Comparison of ENCODE assay signal across 8 cellular contexts in genomic region chr11:69915501-69916250, GRCh38.
DNase-seq lines count a peak whose midpoint lies in the region; ATAC-seq, FAIRE-seq and TF ChIP-seq lines count a peak whose summit lies in the region.

No MANE protein-coding gene starts in this region.

- H2BK15ac ChIP-seq in IMR-90 (ENCODE audit: low read depth, low read length) = peak overlapping the region; percentile 93; the same call in 2 of the 3 replicates

- peak overlapping the region; percentile 82 for H3K14ac ChIP-seq in IMR-90 (replicated peaks; ENCODE audit: low read depth, low read length)

- H3K27me3 Mint-ChIP-seq in stimulated activated memory B cell treated with anti-CD40 and anti-IgM and Interleukin-4, amounts not matched to agents 10 μg/mL and 1 μg/mL and 100 μg/mL, for 72 hours = peaks cover 84% of the 10 kb centered on the region

- TF ChIP-seq CTCF in IMR-90 (conservative IDR thresholded peaks at IDR 0.05; ENCODE audit: low read depth, low read length) (peak; percentile 79), bronchial epithelial cell (IDR thresholded peaks at IDR 0.05; ENCODE audit: insufficient read depth, low read length, severe bottlenecking) (peak; percentile 87)

- dilution Hi-C loops in IMR-90 (cut with HindIII; ENCODE audit: low sequenced_read_pairs, unreplicated experiment) = loop anchor here (25.0 kb wide), 1 partner anchor 247 kb away; no protein-coding TSS in a partner anchor

- peak overlapping the region; percentile 92 for H3K23ac ChIP-seq in IMR-90 (ENCODE audit: low read depth, low read length)

- no TSS peak for BruUV-seq in IMR-90 (replicated peaks; lab: Mats Ljungman, UMichigan)

- peaks cover 12% of the 10 kb centered on the region for H3K9me3 Mint-ChIP-seq in stimulated activated memory B cell treated with anti-CD40 and anti-IgM and Interleukin-4, amounts not matched to agents 10 μg/mL and 1 μg/mL and 100 μg/mL, for 72 hours

- peak overlapping the region; percentile 74 for H3K4me2 ChIP-seq in IMR-90 (ENCODE audit: low read depth, low read length)

- peak overlapping the region; percentile 42; the same call in 1 of the 2 replicates for H3K9ac ChIP-seq in IMR-90 (ENCODE audit: low read depth, low read length)

- no peaks in the 10 kb centered on the region for H3K4me1 Mint-ChIP-seq in stimulated activated memory B cell treated with anti-CD40 and anti-IgM and Interleukin-4, amounts not matched to agents 10 μg/mL and 1 μg/mL and 100 μg/mL, for 72 hours

- peak; percentile 78 for ATAC-seq in IMR-90 (ENCODE audit: low read depth)
- peak; percentile 59 for ATAC-seq in SK-N-SH treated with all-trans-retinoic acid at 6 μM for 48 hours
- no peak for ATAC-seq in stimulated activated memory B cell treated with anti-CD40 and anti-IgM and Interleukin-4, amounts not matched to agents 10 μg/mL and 1 μg/mL and 100 μg/mL, for 72 hours

- CTCF ChIA-PET in IMR-90 (lab: Yijun Ruan, JAX) = interaction anchor here (1.1 to 1.8 kb wide), 2 partner anchors 15 to 276 kb away, joined by 4 to 5 read pairs; no protein-coding TSS in a partner anchor

- TF ChIP-seq POLR2A in IMR-90 (IDR thresholded peaks at IDR 0.05; ENCODE audit: low read depth, low read length) = no peak

- peak overlapping the region; percentile 91 for H2AK5ac ChIP-seq in IMR-90 (ENCODE audit: low read depth, low read length)

- H3K4me1 ChIP-seq in IMR-90 (ENCODE audit: control insufficient read depth, insufficient read depth, low read length) = peaks cover 7% of the 10 kb centered on the region

- H4K20me1 ChIP-seq in IMR-90 (ENCODE audit: insufficient read depth, low read length) = no peaks in the 10 kb centered on the region

- intact Hi-C loops in IMR-90 (cut with micrococcal nuclease) = loop anchor here (1.0 to 5.0 kb wide), 3 partner anchors 162 to 281 kb away; partner anchors contain the start of gene ANO1

- H3K36me3 Mint-ChIP-seq in stimulated activated memory B cell treated with anti-CD40 and anti-IgM and Interleukin-4, amounts not matched to agents 10 μg/mL and 1 μg/mL and 100 μg/mL, for 72 hours = peaks cover 12% of the 10 kb centered on the region

- H2AK9ac ChIP-seq in IMR-90 (replicated peaks; ENCODE audit: low read depth, low read length, poor library complexity) = peak overlapping the region; percentile 99

- H3K4me3 ChIP-seq in IMR-90 (ENCODE audit: insufficient read depth, low read depth, low read length) (no peak overlapping the region), bronchial epithelial cell (ENCODE audit: low read depth, low read length) (no peak overlapping the region)

- DNase-seq in DMS79 treated with DMSO at 0.1 percent for 48 hours (lab: John Stamatoyannopoulos, UW) (peak; percentile 41), IMR-90 (peak; percentile 76), bronchial epithelial cell (ENCODE audit: low read depth) (peak; percentile 22)
- peak; percentile 54 to 58 for DNase-seq in stimulated activated CD4-positive, alpha-beta T cell treated with anti-CD3 and anti-CD28 coated beads, Interleukin-2, amount 100 ng/mL, for 48 hours
- DNase-seq in NK-92 treated with Interleukin-12 subunit alpha and Interleukin-12 subunit beta, amount 100 ng/mL, for 24 hours (lab: John Stamatoyannopoulos, UW) = no peak

- peak; percentile 81 for TF ChIP-seq RAD21 in IMR-90 (IDR thresholded peaks at IDR 0.05; ENCODE audit: low read length)

- peak overlapping the region; percentile 36 for H3K56ac ChIP-seq in IMR-90 (ENCODE audit: extremely low read depth, insufficient read depth, low read length)

- H3K18ac ChIP-seq in IMR-90 (ENCODE audit: low read depth, low read length) = peak overlapping the region; percentile 77

- no peak overlapping the region for H3K4me3 Mint-ChIP-seq in stimulated activated memory B cell treated with anti-CD40 and anti-IgM and Interleukin-4, amounts not matched to agents 10 μg/mL and 1 μg/mL and 100 μg/mL, for 72 hours

- no peaks in the 10 kb centered on the region for H3K9me1 ChIP-seq in IMR-90 (ENCODE audit: insufficient read depth, low read length)

- peak overlapping the region; percentile 77 for H2BK5ac ChIP-seq in IMR-90 (ENCODE audit: low read depth, low read length, poor library complexity, severe bottlenecking)

- H3K4ac ChIP-seq in IMR-90 (ENCODE audit: low read depth, low read length) = peak overlapping the region; percentile 96

- no peak for FAIRE-seq in bronchial epithelial cell (lab: Jason Lieb, UNC)

- 9% methylated on average over 5 of the region's 18 CpGs; no CpG with 5 or more reads in 1 of the 2 experiments for WGBS in IMR-90 (ENCODE audit: extremely low coverage in 2 of 2, insufficient read length in 1 of 2), 2 experiments

- POLR2A ChIA-PET in IMR-90 (lab: Charles Lee; ENCODE audit: unreplicated experiment) = no interaction called here

- no peak overlapping the region for H3K27ac Mint-ChIP-seq in stimulated activated memory B cell treated with anti-CD40 and anti-IgM and Interleukin-4, amounts not matched to agents 10 μg/mL and 1 μg/mL and 100 μg/mL, for 72 hours

- peak overlapping the region; percentile 81 for H4K5ac ChIP-seq in IMR-90 (ENCODE audit: low read depth, low read length)

- peak overlapping the region; percentile 96 for H2AFZ ChIP-seq in IMR-90 (replicated peaks; ENCODE audit: low read length, poor library complexity)

- H3K79me1 ChIP-seq in IMR-90 (ENCODE audit: low read depth in 1 of 2, low read length in 2 of 2) = no peaks in the 10 kb centered on the region

- no peaks in the 10 kb centered on the region for H3K9me3 ChIP-seq in IMR-90 (ENCODE audit: control insufficient read depth, insufficient read depth, low read length)

- H2BK120ac ChIP-seq in IMR-90 (ENCODE audit: low read depth, low read length) = peak overlapping the region; percentile 99

- peak overlapping the region; percentile 93 for H2BK20ac ChIP-seq in IMR-90 (ENCODE audit: low read depth, low read length)

- H3K27me3 ChIP-seq in IMR-90 (ENCODE audit: control insufficient read depth, insufficient read depth, low read length) (no peaks in the 10 kb centered on the region), bronchial epithelial cell (ENCODE audit: control insufficient read depth, insufficient read depth, low read length) (peaks cover 2% of the 10 kb centered on the region), layer of hippocampus (ENCODE audit: control insufficient read depth, insufficient read depth, low read length) (peaks cover 4% of the 10 kb centered on the region)

- H3K27ac ChIP-seq in IMR-90 (ENCODE audit: insufficient read depth, low read length) = peak overlapping the region; percentile 82
- peak overlapping the region; percentile 15 for H3K27ac ChIP-seq in layer of hippocampus (ENCODE audit: low read depth, low read length)

- H4K91ac ChIP-seq in IMR-90 (ENCODE audit: insufficient read depth, low read depth, low read length) = peak overlapping the region; percentile 80

- H3K36me3 ChIP-seq in IMR-90 (ENCODE audit: control insufficient read depth, insufficient read depth, low read length) (no peaks in the 10 kb centered on the region), bronchial epithelial cell (ENCODE audit: control insufficient read depth, insufficient read depth, low read length) (no peaks in the 10 kb centered on the region)

- in situ Hi-C loops in IMR-90 (cut with MboI; ENCODE audit: low sequenced_read_pairs) = no loop called here

- H4K8ac ChIP-seq in IMR-90 (ENCODE audit: low read depth in 2 of 2, low read length in 2 of 2) = peak overlapping the region; percentile 89 to 97

TF ChIP-seq in IMR-90, 13 proteins besides CTCF, POLR2A, EP300 and RAD21:
- peak; percentile 36; the same call in 1 of the 2 replicates for TF ChIP-seq MAZ (IDR thresholded peaks at IDR 0.05; ENCODE audit: borderline replicate concordance, low read depth, low read length)
- TF ChIP-seq SMC3 (IDR thresholded peaks at IDR 0.05; ENCODE audit: low read depth, low read length) = peak; percentile 63
- TF ChIP-seq NFE2L2 (IDR thresholded peaks at IDR 0.05; ENCODE audit: low read depth, low read length) = no peak
- 0 out of 2 replicates have a peak, but pooled peaks have one; percentile 17 for TF ChIP-seq MAFK (IDR thresholded peaks at IDR 0.05; ENCODE audit: low read depth, low read length)
- no peak for TF ChIP-seq CEBPB (IDR thresholded peaks at IDR 0.05; ENCODE audit: low read depth, low read length)

TF ChIP-seq in SK-N-SH treated with all-trans-retinoic acid at 6 μM for 48 hours, 23 proteins besides CTCF, POLR2A, EP300 and RAD21:
- no peak for TF ChIP-seq OSR1 (CRISPR knock-in tag; IDR thresholded peaks at IDR 0.05)
- no peak for TF ChIP-seq ZFP3 (CRISPR knock-in tag; IDR thresholded peaks at IDR 0.05)
- no peak for TF ChIP-seq SNAI2 (CRISPR knock-in tag; IDR thresholded peaks at IDR 0.05)
- no peak for TF ChIP-seq ESRRG (CRISPR knock-in tag; IDR thresholded peaks at IDR 0.05)
